In the genomic region with DNA sequence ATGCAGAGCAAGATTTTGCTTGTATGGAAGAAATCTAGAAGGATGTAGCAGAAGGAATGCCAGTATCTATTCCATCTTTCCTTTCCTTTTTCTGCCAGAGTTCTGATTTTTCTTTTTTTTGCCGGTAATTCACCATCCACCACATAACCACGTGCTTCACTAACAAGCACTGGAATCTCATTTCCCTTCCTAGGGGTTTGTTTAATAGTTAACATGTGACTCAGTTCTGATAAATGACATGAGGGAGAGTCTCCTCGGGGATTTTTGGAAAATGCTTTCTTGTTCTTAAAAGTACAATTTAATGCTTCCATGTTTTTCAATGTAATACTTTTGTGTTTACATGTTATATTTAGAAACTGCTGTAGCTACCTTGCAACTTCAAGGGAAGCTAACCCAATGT, we compare ENCODE assay signal across 19 cellular contexts.
"Had no signal": no experiment of that assay in that cellular context is flagged by ENCODE, and none has a peak within 500 bp of the region (broad histone marks: within the 10 kb centered on the region; RNA-seq: fewer than 3 reads in every experiment).

No MANE protein-coding gene starts in this region.

- ATAC-seq: gastrocnemius medialis; naive thymus-derived CD4-positive, alpha-beta T cell had no signal

- H3K4me3 ChIP-seq: esophagus muscularis mucosa, gastrocnemius medialis, right atrium auricular region, sigmoid colon, skin epidermis, stomach, thoracic aorta, transverse colon had no signal

- H3K9me3 ChIP-seq: esophagus muscularis mucosa, gastrocnemius medialis, right atrium auricular region, sigmoid colon, stomach, thoracic aorta, transverse colon had no signal

- H3K27ac ChIP-seq: esophagus muscularis mucosa, gastrocnemius medialis, right atrium auricular region, sigmoid colon, skin epidermis, stomach, thoracic aorta, transverse colon had no signal

- DNase-seq: effector memory CD4-positive, alpha-beta T cell; gastrocnemius medialis; glutamatergic neuron; immature natural killer cell; naive thymus-derived CD4-positive, alpha-beta T cell; nephron progenitor cell; posterior cingulate gyrus; sigmoid colon; stimulated activated CD4-positive, alpha-beta T cell treated with anti-CD3 and anti-CD28 coated beads, Interleukin-12 subunit alpha, Interleukin-12 subunit beta, amount 100 ng/mL, for 4 hours; stimulated activated naive CD4-positive, alpha-beta T cell; stomach; substantia nigra; transverse colon had no signal

- H3K36me3 ChIP-seq: esophagus muscularis mucosa, gastrocnemius medialis, right atrium auricular region, sigmoid colon, stomach, thoracic aorta, transverse colon had no signal

- H3K4me1 ChIP-seq: esophagus muscularis mucosa, gastrocnemius medialis, right atrium auricular region, sigmoid colon, stomach, transverse colon had no signal

- H3K27me3 ChIP-seq: esophagus muscularis mucosa, gastrocnemius medialis, right atrium auricular region, sigmoid colon, stomach, transverse colon had no signal

- FAIRE-seq: endometrium, keratinocyte had no signal
